Comparison of ENCODE assay signal across 23 cellular contexts in genomic region chr6:121653624-121654008, GRCh38.
DNase-seq lines count a peak whose midpoint lies in the region; ATAC-seq, FAIRE-seq and TF ChIP-seq lines count a peak whose summit lies in the region.
"Had no signal": no experiment of that assay in that cellular context is flagged by ENCODE, and none has a peak within 500 bp of the region (broad histone marks: within the 10 kb centered on the region; RNA-seq: fewer than 3 reads in every experiment).

No MANE protein-coding gene starts in this region.

- no peaks in the 10 kb centered on the region for H4K20me1 ChIP-seq in astrocyte (ENCODE audit: insufficient read depth, low read length)

- H3K27me3 Mint-ChIP-seq in activated CD4-positive, alpha-beta T cell treated with anti-CD3 and anti-CD28 coated beads for 36 hours = no peaks in the 10 kb centered on the region
- no peaks in the 10 kb centered on the region for H3K27me3 Mint-ChIP-seq in astrocyte (ENCODE audit: low read depth, unreplicated experiment)
- H3K27me3 Mint-ChIP-seq in naive thymus-derived CD4-positive, alpha-beta T cell = no peaks in the 10 kb centered on the region
- no peaks in the 10 kb centered on the region for H3K27me3 Mint-ChIP-seq in activated CD8-positive, alpha-beta T cell treated with anti-CD3 and anti-CD28 coated beads for 36 hours
- H3K27me3 Mint-ChIP-seq: activated CD4-positive, alpha-beta T cell treated with anti-CD3 and anti-CD28 coated beads, Interleukin-2, amount 10 ng/mL, durations not matched to agents 24 days and 14 days; central memory CD8-positive, alpha-beta T cell had no signal

- TF ChIP-seq CTCF in astrocyte (IDR thresholded peaks at IDR 0.05; ENCODE audit: insufficient read depth, low read depth, low read length) (no peak), tibial artery (IDR thresholded peaks at IDR 0.05) (no peak), GM10248 (IDR thresholded peaks at IDR 0.05; ENCODE audit: control extremely low read depth, extremely low read depth, low read depth, missing control alignments) (no peak)
- no peak for TF ChIP-seq CTCF in activated CD8-positive, alpha-beta T cell treated with anti-CD3 and anti-CD28 coated beads for 36 hours (IDR thresholded peaks at IDR 0.05)

- POLR2A ChIA-PET in activated CD4-positive, alpha-beta T cell treated with anti-CD3 and anti-CD28 coated beads for 36 hours (lab: Charles Lee) = no interaction called here
- POLR2A ChIA-PET in naive thymus-derived CD4-positive, alpha-beta T cell (lab: Charles Lee) = no interaction called here
- POLR2A ChIA-PET in activated CD8-positive, alpha-beta T cell treated with anti-CD3 and anti-CD28 coated beads for 36 hours (lab: Charles Lee) = interaction anchor here (0.8 kb wide), 1 partner anchor 9 kb away, joined by 3 read pairs; no protein-coding TSS in a partner anchor
- POLR2A ChIA-PET in GM10248 (lab: Yijun Ruan, JAX) = no interaction called here

- H3K4me1 ChIP-seq in astrocyte (ENCODE audit: insufficient read depth, low read length) (peaks cover 9% of the 10 kb centered on the region), tibial artery (peaks cover 0 to 15% (median 2%) of the 10 kb centered on the region in 4 donors)
- peaks cover 0 to 29% of the 10 kb centered on the region in 2 donors for H3K4me1 ChIP-seq in naive thymus-derived CD4-positive, alpha-beta T cell (ENCODE audit: control insufficient read depth in 2 of 2, insufficient read depth in 2 of 2, low read length in 2 of 2)
- H3K4me1 ChIP-seq: prostate gland had no signal

- H3K9me3 ChIP-seq in astrocyte (ENCODE audit: insufficient read depth, low read depth, low read length) = no peaks in the 10 kb centered on the region
- no peaks in the 10 kb centered on the region for H3K9me3 ChIP-seq in naive thymus-derived CD4-positive, alpha-beta T cell (ENCODE audit: control insufficient read depth in 2 of 3, low read length in 3 of 3)
- no peaks in the 10 kb centered on the region for H3K9me3 ChIP-seq in tibial artery
- H3K9me3 ChIP-seq: prostate gland had no signal

- no peaks in the 10 kb centered on the region for H3K79me2 ChIP-seq in astrocyte (ENCODE audit: insufficient read depth, low read length)

- peaks cover 2% of the 10 kb centered on the region for H3K9me3 Mint-ChIP-seq in activated CD4-positive, alpha-beta T cell treated with anti-CD3 and anti-CD28 coated beads for 36 hours (ENCODE audit: low read depth)
- H3K9me3 Mint-ChIP-seq in astrocyte (ENCODE audit: unreplicated experiment) = no peaks in the 10 kb centered on the region
- peaks cover 0 to 4% (median 0%) of the 10 kb centered on the region in 11 donors for H3K9me3 Mint-ChIP-seq in naive thymus-derived CD4-positive, alpha-beta T cell
- H3K9me3 Mint-ChIP-seq in activated CD8-positive, alpha-beta T cell treated with anti-CD3 and anti-CD28 coated beads for 36 hours = no peaks in the 10 kb centered on the region
- H3K9me3 Mint-ChIP-seq: central memory CD8-positive, alpha-beta T cell had no signal

- H3K27ac ChIP-seq in astrocyte (ENCODE audit: low read depth, low read length) (no peak overlapping the region), tibial artery (peak overlapping the region; percentile 40 to 42)
- no peak overlapping the region for H3K27ac ChIP-seq in naive thymus-derived CD4-positive, alpha-beta T cell (ENCODE audit: low read depth, low read length)
- H3K27ac ChIP-seq: C4-2B, HL-60, prostate gland had no signal

- CTCF ChIA-PET in activated CD4-positive, alpha-beta T cell treated with anti-CD3 and anti-CD28 coated beads for 36 hours (lab: Charles Lee) = no interaction called here
- CTCF ChIA-PET in naive thymus-derived CD4-positive, alpha-beta T cell (lab: Charles Lee) = no interaction called here
- CTCF ChIA-PET in activated CD8-positive, alpha-beta T cell treated with anti-CD3 and anti-CD28 coated beads for 36 hours (lab: Charles Lee) = no interaction called here
- CTCF ChIA-PET in GM10248 (lab: Yijun Ruan, JAX) = interaction anchor here (1.3 kb wide), 1 partner anchor 196 kb away, joined by 3 read pairs; no protein-coding TSS in a partner anchor

- H3K27me3 ChIP-seq in astrocyte (ENCODE audit: insufficient read depth, low read length) = no peaks in the 10 kb centered on the region
- H3K27me3 ChIP-seq in naive thymus-derived CD4-positive, alpha-beta T cell (ENCODE audit: control insufficient read depth in 2 of 2, insufficient read depth in 2 of 2, low read length in 2 of 2) = no peaks in the 10 kb centered on the region
- H3K27me3 ChIP-seq in tibial artery = no peaks in the 10 kb centered on the region

- no peak overlapping the region for H3K9ac ChIP-seq in astrocyte (ENCODE audit: low read length)

- H2AFZ ChIP-seq in astrocyte (ENCODE audit: low read depth, low read length) = no peak overlapping the region

- no peak overlapping the region for H3K4me3 Mint-ChIP-seq in activated CD4-positive, alpha-beta T cell treated with anti-CD3 and anti-CD28 coated beads for 36 hours
- no peak overlapping the region for H3K4me3 Mint-ChIP-seq in astrocyte (ENCODE audit: unreplicated experiment)
- peak overlapping the region in 2 of 10 donors; percentile 79 to 80 for H3K4me3 Mint-ChIP-seq in naive thymus-derived CD4-positive, alpha-beta T cell
- H3K4me3 Mint-ChIP-seq in activated CD8-positive, alpha-beta T cell treated with anti-CD3 and anti-CD28 coated beads for 36 hours = no peak overlapping the region
- H3K4me3 Mint-ChIP-seq: activated CD4-positive, alpha-beta T cell treated with anti-CD3 and anti-CD28 coated beads, Interleukin-2, amount 10 ng/mL, durations not matched to agents 24 days and 14 days; central memory CD8-positive, alpha-beta T cell had no signal

- peak overlapping the region; percentile 32 for H3K4me2 ChIP-seq in astrocyte (ENCODE audit: low read length)

- H3K36me3 Mint-ChIP-seq in activated CD4-positive, alpha-beta T cell treated with anti-CD3 and anti-CD28 coated beads for 36 hours (ENCODE audit: low read depth) = no peaks in the 10 kb centered on the region
- H3K36me3 Mint-ChIP-seq in astrocyte (ENCODE audit: low read depth, unreplicated experiment) = no peaks in the 10 kb centered on the region
- peaks cover 0 to 6% (median 4%) of the 10 kb centered on the region in 5 donors for H3K36me3 Mint-ChIP-seq in naive thymus-derived CD4-positive, alpha-beta T cell
- H3K36me3 Mint-ChIP-seq in activated CD8-positive, alpha-beta T cell treated with anti-CD3 and anti-CD28 coated beads for 36 hours (ENCODE audit: low read depth) = no peaks in the 10 kb centered on the region

- DNase-seq in activated CD4-positive, alpha-beta T cell treated with anti-CD3 and anti-CD28 coated beads for 36 hours = no peak
- no peak for DNase-seq in activated CD4-positive, alpha-beta T cell treated with anti-CD3 and anti-CD28 coated beads, Interleukin-2, amount 50 U/mL, for 48 hours
- DNase-seq in astrocyte (ENCODE audit: low read depth) (no peak), tibial artery (no peak), GM10248 (ENCODE audit: extremely low spot score) (no peak), foreskin melanocyte (no peak)
- DNase-seq in naive thymus-derived CD4-positive, alpha-beta T cell = no peak
- no peak for DNase-seq in activated CD8-positive, alpha-beta T cell treated with anti-CD3 and anti-CD28 coated beads for 36 hours
- DNase-seq: 8988T; activated CD4-positive, alpha-beta T cell treated with anti-CD3 and anti-CD28 coated beads, Interleukin-2, amount 10 ng/mL, durations not matched to agents 24 days and 14 days; activated CD8-positive, alpha-beta memory T cell treated with anti-CD3 and anti-CD28 coated beads, Interleukin-2, amount 50 U/mL, for 4 hours; activated gamma-delta T cell treated with Interleukin-2 at 50 U/mL for 16 hours; DMS 273 treated with DMSO at 0.1 percent for 48 hours; GDM1; NCI-H1417; NCI-H2171; NCI-H526 treated with DMSO at 0.1 percent for 48 hours; stimulated activated CD4-positive, alpha-beta T cell treated with anti-CD3 and anti-CD28 coated beads, Interleukin-4, amount 100 ng/mL, for 4 hours had no signal

- no peak for FAIRE-seq in astrocyte (lab: Jason Lieb, UNC)
- FAIRE-seq: urothelium cell line had no signal

- no peak for ATAC-seq in activated CD4-positive, alpha-beta T cell treated with anti-CD3 and anti-CD28 coated beads for 36 hours
- ATAC-seq in naive thymus-derived CD4-positive, alpha-beta T cell = no peak
- no peak for ATAC-seq in activated CD8-positive, alpha-beta T cell treated with anti-CD3 and anti-CD28 coated beads for 36 hours

- no peaks in the 10 kb centered on the region for H3K36me3 ChIP-seq in astrocyte (ENCODE audit: insufficient read depth, low read length)
- no peaks in the 10 kb centered on the region for H3K36me3 ChIP-seq in naive thymus-derived CD4-positive, alpha-beta T cell (ENCODE audit: control insufficient read depth in 2 of 3, insufficient read depth in 3 of 3, low read length in 3 of 3)
- H3K36me3 ChIP-seq in tibial artery = no peaks in the 10 kb centered on the region
- H3K36me3 ChIP-seq: prostate gland had no signal

- H3K27ac Mint-ChIP-seq in activated CD4-positive, alpha-beta T cell treated with anti-CD3 and anti-CD28 coated beads for 36 hours = peak overlapping the region; percentile 25
- H3K27ac Mint-ChIP-seq in astrocyte (ENCODE audit: unreplicated experiment) = no peak overlapping the region
- H3K27ac Mint-ChIP-seq in naive thymus-derived CD4-positive, alpha-beta T cell = peak overlapping the region in 7 of 9 donors; percentile 14 to 90 (median 83)
- no peak overlapping the region for H3K27ac Mint-ChIP-seq in activated CD8-positive, alpha-beta T cell treated with anti-CD3 and anti-CD28 coated beads for 36 hours
- H3K27ac Mint-ChIP-seq: activated CD4-positive, alpha-beta T cell treated with anti-CD3 and anti-CD28 coated beads, Interleukin-2, amount 10 ng/mL, durations not matched to agents 24 days and 14 days had no signal

- H3K4me1 Mint-ChIP-seq in activated CD4-positive, alpha-beta T cell treated with anti-CD3 and anti-CD28 coated beads for 36 hours = peaks cover 35% of the 10 kb centered on the region
- H3K4me1 Mint-ChIP-seq in astrocyte (ENCODE audit: low read depth, unreplicated experiment) = peaks cover 28% of the 10 kb centered on the region
- H3K4me1 Mint-ChIP-seq in naive thymus-derived CD4-positive, alpha-beta T cell = peaks cover 15 to 57% (median 44%) of the 10 kb centered on the region in 7 donors
- H3K4me1 Mint-ChIP-seq in activated CD8-positive, alpha-beta T cell treated with anti-CD3 and anti-CD28 coated beads for 36 hours (ENCODE audit: low read depth) = peaks cover 34% of the 10 kb centered on the region
- H3K4me1 Mint-ChIP-seq: central memory CD8-positive, alpha-beta T cell had no signal

- no peak overlapping the region for H3K4me3 ChIP-seq in astrocyte (ENCODE audit: insufficient read depth, low read depth, low read length)
- no peak overlapping the region for H3K4me3 ChIP-seq in naive thymus-derived CD4-positive, alpha-beta T cell (ENCODE audit: low read length)
- no peak overlapping the region for H3K4me3 ChIP-seq in tibial artery
- H3K4me3 ChIP-seq: prostate gland had no signal

- intact Hi-C loops in activated CD4-positive, alpha-beta T cell treated with anti-CD3 and anti-CD28 coated beads for 36 hours (cut with DNase I, micrococcal nuclease) = no loop called here
- intact Hi-C loops in naive thymus-derived CD4-positive, alpha-beta T cell (cut with micrococcal nuclease) = loop anchor here in 1 of 2 donors (5.0 kb wide), 2 partner anchors 34 to 321 kb away; partner anchors contain the start of gene TBC1D32
- intact Hi-C loops in tibial artery (cut with DNase I; ENCODE audit: low total_unique reads) = loop anchor here (5.0 kb wide), 1 partner anchor 384 kb away; no protein-coding TSS in a partner anchor
- intact Hi-C loops in activated CD8-positive, alpha-beta T cell treated with anti-CD3 and anti-CD28 coated beads for 36 hours (cut with micrococcal nuclease) = no loop called here

Comparison
In these comparisons a context has a peak if more than half of its experiments do, and no peak if none do; other contexts are left out.
1. H3K27ac Mint-ChIP-seq: peak in activated CD4-positive, alpha-beta T cell treated with anti-CD3 and anti-CD28 coated beads for 36 hours (single experiment) and naive thymus-derived CD4-positive, alpha-beta T cell (7 of 9); none in astrocyte (single experiment) and activated CD8-positive, alpha-beta T cell treated with anti-CD3 and anti-CD28 coated beads for 36 hours (single experiment).
2. H3K27ac ChIP-seq: peak in tibial artery (2 of 2); none in astrocyte (single experiment) and naive thymus-derived CD4-positive, alpha-beta T cell (single experiment).